In the genomic region with DNA sequence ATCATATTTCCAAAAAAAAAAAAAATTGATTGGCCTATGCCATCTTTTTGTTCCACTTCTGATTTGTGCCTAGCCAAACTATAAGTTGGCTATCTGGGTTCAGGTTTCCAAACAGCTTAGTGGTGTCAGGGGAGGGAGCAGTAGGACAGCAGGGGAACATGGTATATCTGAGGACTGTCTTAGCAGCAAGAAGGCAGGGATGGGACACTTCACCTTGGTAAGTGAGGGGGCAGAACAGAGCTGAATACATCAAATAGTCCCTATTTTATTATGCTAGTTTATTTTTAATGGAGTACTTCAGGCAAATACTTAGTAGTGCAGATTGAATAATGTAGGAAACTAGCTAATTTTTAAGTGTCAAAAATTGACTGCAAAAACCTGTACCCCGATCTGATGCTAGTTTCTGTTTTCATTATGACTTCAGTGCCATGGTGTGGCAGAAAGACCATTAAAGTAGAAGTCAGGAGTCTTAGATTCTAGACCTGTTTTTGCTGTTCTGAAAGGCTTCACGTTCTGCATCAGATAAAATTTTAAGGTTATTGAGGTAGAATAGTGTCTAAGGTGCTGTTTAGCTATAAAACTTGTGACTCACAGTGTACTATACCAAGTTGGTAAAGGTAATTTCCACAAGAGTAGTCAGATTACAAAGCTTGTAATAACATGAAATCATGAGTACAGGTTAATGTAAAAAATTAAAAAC, we compare ENCODE assay signal across 8 cellular contexts. TPM values are rescaled to one million over a fixed set of nuclear protein-coding genes. Genes with fewer than 3 reads are reported as not detected.
A peak's percentile ranks its signal among the peaks of the same experiment; 100 is the strongest.
DNase-seq lines count a peak whose midpoint lies in the region; ATAC-seq and TF ChIP-seq lines count a peak whose summit lies in the region.

No MANE protein-coding gene starts in this region.

- H3K36me3 ChIP-seq in DOHH2 (ENCODE audit: control insufficient read depth, low read length) (peaks cover 15% of the 10 kb centered on the region), tibial nerve (peaks cover 0 to 12% (median 0%) of the 10 kb centered on the region in 3 donors)

- ATAC-seq in GM21390 (IDR thresholded peaks at IDR 0.05; ENCODE audit: unreplicated experiment) (peak; percentile 46), HG03565 (IDR thresholded peaks at IDR 0.05; ENCODE audit: unreplicated experiment) (peak; percentile 41)

- peak; percentile 54 for DNase-seq in epithelial cell of prostate (ENCODE audit: low read depth, low spot score)
- no peak for DNase-seq in tibial nerve (ENCODE audit: low spot score in 2 of 2)
- DNase-seq in pons (ENCODE audit: low spot score) = no peak
- no peak for DNase-seq in DMS153 treated with DMSO at 0.1 percent for 48 hours (lab: John Stamatoyannopoulos, UW; ENCODE audit: unreplicated experiment)
- no peak for DNase-seq in occipital lobe (lab: John Stamatoyannopoulos, UW)

- H3K9me3 ChIP-seq in DOHH2 (ENCODE audit: control insufficient read depth, insufficient read depth, low read length) = no peaks in the 10 kb centered on the region
- no peaks in the 10 kb centered on the region for H3K9me3 ChIP-seq in tibial nerve

- no peaks in the 10 kb centered on the region for H3K9me2 ChIP-seq in DOHH2 (replicated peaks; ENCODE audit: control insufficient read depth, low read length)

- TF ChIP-seq CTCF in DOHH2 (IDR thresholded peaks at IDR 0.05; ENCODE audit: low read depth, low read length, poor library complexity, severe bottlenecking) (no peak), tibial nerve (IDR thresholded peaks at IDR 0.05) (no peak)

- no peak for TF ChIP-seq POLR2A in tibial nerve (IDR thresholded peaks at IDR 0.05)

- peak overlapping the region; percentile 78 for H3K27ac ChIP-seq in DOHH2 (ENCODE audit: low read depth, low read length)
- peak overlapping the region; percentile 51 for H3K27ac ChIP-seq in epithelial cell of prostate
- H3K27ac ChIP-seq in tibial nerve = peak overlapping the region in 3 of 4 donors; percentile 70 to 72 (median 72)

- peaks cover 31% of the 10 kb centered on the region for H3F3A ChIP-seq in DOHH2 (ENCODE audit: control insufficient read depth, insufficient read depth)

- H3K4me1 ChIP-seq in DOHH2 (ENCODE audit: control insufficient read depth, low read length) (peaks cover 95% of the 10 kb centered on the region), tibial nerve (peaks cover 0 to 69% (median 29%) of the 10 kb centered on the region in 4 donors)

- H3K4me2 ChIP-seq in DOHH2 (ENCODE audit: low read length) = peak overlapping the region; percentile 93

- H3K4me3 ChIP-seq in DOHH2 (ENCODE audit: low read length) (peak overlapping the region; percentile 65), tibial nerve (no peak overlapping the region)

- no peak for TF ChIP-seq EP300 in tibial nerve (IDR thresholded peaks at IDR 0.05)

- 74 to 77% methylated on average over 2 of the region's 2 CpGs for WGBS in tibial nerve, 2 donors

- peaks cover 94% of the 10 kb centered on the region for H3K79me2 ChIP-seq in DOHH2 (ENCODE audit: control insufficient read depth, low read length)

- H3K27me3 ChIP-seq in DOHH2 (ENCODE audit: control insufficient read depth, low read length) (no peaks in the 10 kb centered on the region), tibial nerve (no peaks in the 10 kb centered on the region)

- no peaks in the 10 kb centered on the region for H4K20me1 ChIP-seq in DOHH2 (ENCODE audit: control insufficient read depth, insufficient read depth, low read depth, low read length)

RNA-seq across cellular contexts. Expression of a gene that starts 38.4 kb away (rescaled TPM):
- 10 to 100 TPM; 31.4 to 42.5 (median 39.2) TPM for total RNA-seq in tibial nerve
- total RNA-seq in occipital lobe = 76.6 TPM
